Comparison of ENCODE assay signal across 8 cellular contexts in genomic region chr4:139556071-139556734, GRCh38. TPM values are rescaled to one million over a fixed set of nuclear protein-coding genes. Genes with fewer than 3 reads are reported as not detected.
DNase-seq lines count a peak whose midpoint lies in the region; ATAC-seq and TF ChIP-seq lines count a peak whose summit lies in the region.

SETD7 (minus strand) TSS chr4:139556219; CDS start chr4:139556137, 82 bp downstream.

- DNase-seq in HT-29 (ENCODE audit: low spot score) (peak; percentile 77), activated T-cell treated with anti-CD3 and anti-CD28 coated beads for 4 hours (peak; percentile 25), epithelial cell of esophagus (ENCODE audit: low read depth) (peak; percentile 87), midbrain (lab: John Stamatoyannopoulos, UW) (peak; percentile 89)
- peak; percentile 30 to 39 for DNase-seq in stimulated activated CD8-positive, alpha-beta memory T cell treated with anti-CD3 and anti-CD28 coated beads, Interleukin-15, amount 100 ng/mL, for 48 hours (ENCODE audit: low read depth in 2 of 2)

- H3K27me3 ChIP-seq in ACC112 (ENCODE audit: insufficient read depth, low read length) (peaks cover 26% of the 10 kb centered on the region), OCI-LY1 (ENCODE audit: insufficient read depth, low read length) (no peaks in the 10 kb centered on the region)

- H3K4me1 ChIP-seq in ACC112 (ENCODE audit: control insufficient read depth, insufficient read depth, low read length, unreplicated experiment) (peaks cover 36% of the 10 kb centered on the region), OCI-LY1 (ENCODE audit: insufficient read depth, low read length, severe bottlenecking) (peaks cover 62% of the 10 kb centered on the region)

- H3K4me2 ChIP-seq in OCI-LY1 (ENCODE audit: low read length): peak within 1 kb of the TSS; percentile 76

- H2AFZ ChIP-seq in ACC112 (ENCODE audit: low read length, unreplicated experiment): peak within 1 kb of the TSS; percentile 89
- peak within 1 kb of the TSS; percentile 38 for H2AFZ ChIP-seq in OCI-LY1 (ENCODE audit: low read length)

- peaks cover 4% of the 10 kb centered on the region; the same call in 1 of the 2 replicates for H3F3A ChIP-seq in OCI-LY1 (ENCODE audit: insufficient read depth, low read length)

- H3K9ac ChIP-seq in OCI-LY1 (ENCODE audit: low read length): peak within 1 kb of the TSS; percentile 71

- H4K20me1 ChIP-seq in OCI-LY1 (ENCODE audit: insufficient read depth, low read length): no peaks in the 10 kb centered on the region

- no peaks in the 10 kb centered on the region for H3K9me3 ChIP-seq in OCI-LY1 (ENCODE audit: low read length)

- H3K9me2 ChIP-seq in OCI-LY1 (ENCODE audit: low read depth, low read length): no peaks in the 10 kb centered on the region

- H3K36me3 ChIP-seq in ACC112 (ENCODE audit: insufficient read depth, low read length) (no peaks in the 10 kb centered on the region), OCI-LY1 (ENCODE audit: insufficient read depth, low read length) (no peaks in the 10 kb centered on the region)

- H3K79me2 ChIP-seq in ACC112 (ENCODE audit: control insufficient read depth, insufficient read depth, low read length, unreplicated experiment) (peaks cover 37% of the 10 kb centered on the region), OCI-LY1 (ENCODE audit: insufficient read depth, low read length) (peaks cover 38% of the 10 kb centered on the region)

- H3K27ac ChIP-seq in ACC112 (ENCODE audit: low read depth, low read length) (peak within 1 kb of the TSS; percentile 73), OCI-LY1 (ENCODE audit: low read depth, low read length, poor library complexity, severe bottlenecking) (peak within 1 kb of the TSS; percentile 71)

- peak within 1 kb of the TSS; percentile 97 for H3K4me3 ChIP-seq in ACC112 (ENCODE audit: low read depth, low read length)
- H3K4me3 ChIP-seq in OCI-LY1 (ENCODE audit: low read depth, low read length, poor library complexity, severe bottlenecking): peak within 1 kb of the TSS; percentile 87
- H3K4me3 ChIP-seq in epithelial cell of esophagus (ENCODE audit: low read length): peak within 1 kb of the TSS; percentile 82

- no peak for TF ChIP-seq CTCF in OCI-LY1 (IDR thresholded peaks at IDR 0.05; ENCODE audit: low read length)
- no peak for TF ChIP-seq CTCF in epithelial cell of esophagus (IDR thresholded peaks at IDR 0.05; ENCODE audit: insufficient read depth, low read depth, low read length, missing control alignments)

- ATAC-seq in GM19043 (IDR thresholded peaks at IDR 0.05; ENCODE audit: low read depth, unreplicated experiment): peak; percentile 26

RNA-seq across cellular contexts. Expression of gene SETD7, which starts in this region (rescaled TPM):
- 30.5 and 30.8 TPM in 2 replicates for total RNA-seq in HT-29 (2014; rRNA removed; shearing (Covaris generic))

Comparison
In these comparisons a context has a peak if more than half of its experiments do, and no peak if none do; other contexts are left out.
1. Peak in every context shown above with its lines: DNase-seq, ATAC-seq, H3K4me3 ChIP-seq and H3K27ac ChIP-seq.
2. DNase-seq: peak in every context shown above with its lines; median percentile 89 in midbrain; 87 in epithelial cell of esophagus; 77 in HT-29; 34 in stimulated activated CD8-positive, alpha-beta memory T cell treated with anti-CD3 and anti-CD28 coated beads, Interleukin-15, amount 100 ng/mL, for 48 hours; 25 in activated T-cell treated with anti-CD3 and anti-CD28 coated beads for 4 hours.